Comparison of ENCODE assay signal across 15 cellular contexts in genomic region chr10:30644408-30644861, GRCh38. TPM values are rescaled to one million over a fixed set of nuclear protein-coding genes. Genes with fewer than 3 reads are reported as not detected.
"Had no signal": no experiment of that assay in that cellular context is flagged by ENCODE, and none has a peak within 500 bp of the region (broad histone marks: within the 10 kb centered on the region; RNA-seq: fewer than 3 reads in every experiment).

No MANE protein-coding gene starts in this region.

RNA-seq across cellular contexts. Expression of gene LYZL2, which starts 14.9 kb away (rescaled TPM):
- total RNA-seq: activated CD4-positive, alpha-beta T cell treated with anti-CD3 and anti-CD28 coated beads, Interleukin-2, amount 10 ng/mL, durations not matched to agents 7 days and 5 days; activated CD8-positive, alpha-beta T cell treated with anti-CD3 and anti-CD28 coated beads for 36 hours; activated T-helper 1 cell treated with anti-CD3 and anti-CD28 coated beads, Interleukin-12 subunit alpha, Interleukin-12 subunit beta, Interleukin-2, Interleukin-4 antibody, amounts not matched to agents 30 ng/mL and 10 ng/mL and 1 ng/mL, durations not matched to agents 14 hours and 24 hours and 36 hours; cardiac muscle cell; dorsolateral prefrontal cortex; esophagus squamous epithelium; glomerular endothelial cell; lung; mesothelial cell of epicardium; naive thymus-derived CD8-positive, alpha-beta T cell; osteocyte; progenitor cell of endocrine pancreas; stomach; suprapubic skin had no signal
- polyA plus RNA-seq: cardiac muscle cell; lung; naive thymus-derived CD8-positive, alpha-beta T cell; small intestine; stomach had no signal
